ENCODE assay signal across 8 cellular contexts in genomic region chr15:78067328-78068241, GRCh38. TPM values are rescaled to one million over a fixed set of nuclear protein-coding genes. Genes with fewer than 3 reads are reported as not detected.
DNase-seq lines count a peak whose midpoint lies in the region; ATAC-seq and TF ChIP-seq lines count a peak whose summit lies in the region.

No MANE protein-coding gene starts in this region.

- TF ChIP-seq CTCF in Calu3 (IDR thresholded peaks at IDR 0.05; ENCODE audit: unreplicated experiment) (no peak), brain microvascular endothelial cell (IDR thresholded peaks at IDR 0.05; ENCODE audit: low read depth, low read length, missing control alignments) (no peak), parathyroid adenoma (IDR thresholded peaks at IDR 0.05) (no peak)

- no peak for ATAC-seq in HG03432 (IDR thresholded peaks at IDR 0.05; ENCODE audit: unreplicated experiment)

- no peak overlapping the region for H3K9ac ChIP-seq in parathyroid adenoma

- no peaks in the 10 kb centered on the region for H3K36me3 ChIP-seq in brain microvascular endothelial cell (replicated peaks)
- no peaks in the 10 kb centered on the region for H3K36me3 ChIP-seq in parathyroid adenoma (ENCODE audit: control insufficient read depth, insufficient read depth, low read length)

- no peaks in the 10 kb centered on the region for H3K36me3 Mint-ChIP-seq in Calu3 (ENCODE audit: insufficient read depth, unreplicated experiment)

- H3K9me3 Mint-ChIP-seq in Calu3 (ENCODE audit: low read depth, unreplicated experiment) = no peaks in the 10 kb centered on the region

- H3K27ac Mint-ChIP-seq in Calu3 (ENCODE audit: unreplicated experiment) = no peak overlapping the region

- intact Hi-C loops in Calu3 (cut with micrococcal nuclease; ENCODE audit: unreplicated experiment) = loop anchor here (5.0 kb wide), 1 partner anchor 60 kb away; no protein-coding TSS in a partner anchor

- in situ Hi-C loops in brain microvascular endothelial cell (cut with HindIII; ENCODE audit: low pct_ligation_motif_present, low sequenced_read_pairs) = no loop called here

- H3K27ac ChIP-seq in brain microvascular endothelial cell = peak overlapping the region; percentile 90
- H3K27ac ChIP-seq in parathyroid adenoma = peak overlapping the region; percentile 64

- H3K4me3 Mint-ChIP-seq in Calu3 (ENCODE audit: low read depth, unreplicated experiment) = peak overlapping the region; percentile 13

- H3K4me1 Mint-ChIP-seq in Calu3 (ENCODE audit: low read depth, unreplicated experiment) = peaks cover 7% of the 10 kb centered on the region

- no peak for DNase-seq in Calu3
- DNase-seq in NAMALWA (ENCODE audit: low spot score) = peak; percentile 37
- no peak for DNase-seq in brain microvascular endothelial cell
- no peak for DNase-seq in DMS153 treated with DMSO at 0.1 percent for 48 hours (lab: John Stamatoyannopoulos, UW; ENCODE audit: unreplicated experiment)
- no peak for DNase-seq in NCI-H2227 treated with DMSO at 0.1 percent for 48 hours (lab: John Stamatoyannopoulos, UW)
- DNase-seq in cerebellar cortex (ENCODE audit: low spot score) = no peak

- H3K27me3 Mint-ChIP-seq in Calu3 (ENCODE audit: unreplicated experiment) = no peaks in the 10 kb centered on the region

- H3K4me3 ChIP-seq in brain microvascular endothelial cell (ENCODE audit: low read depth, low read length) (no peak overlapping the region), parathyroid adenoma (ENCODE audit: low read depth, low read length) (no peak overlapping the region)

- BruUV-seq in Calu3 (replicated peaks; lab: Mats Ljungman, UMichigan) = no TSS peak

- H3K79me2 ChIP-seq in parathyroid adenoma = peaks cover 10% of the 10 kb centered on the region

- peak overlapping the region; percentile 33 for H3K4me2 ChIP-seq in parathyroid adenoma (ENCODE audit: low read length)

- H2AFZ ChIP-seq in parathyroid adenoma = no peak overlapping the region

- peaks cover 52% of the 10 kb centered on the region for H3K4me1 ChIP-seq in parathyroid adenoma

- no peaks in the 10 kb centered on the region for H3K9me3 ChIP-seq in parathyroid adenoma (ENCODE audit: control insufficient read depth, low read length)

- CTCF ChIA-PET in Calu3 (lab: Charles Lee) = interaction anchor here (0.6 to 1.7 kb wide), 4 partner anchors 11 to 58 kb away, joined by 4 to 6 read pairs (median 4); no protein-coding TSS in a partner anchor

- H3K27me3 ChIP-seq in brain microvascular endothelial cell (replicated peaks) (no peaks in the 10 kb centered on the region), parathyroid adenoma (ENCODE audit: control insufficient read depth, insufficient read depth, low read length) (no peaks in the 10 kb centered on the region)

RNA-seq across cellular contexts. Expression of gene TBC1D2B, which starts 9.9 kb away (rescaled TPM):
- 50.0 and 52.8 TPM in 2 replicates for total RNA-seq in Calu3 (2022)

RNA-seq across cellular contexts. Expression of gene SH2D7, which starts 24.8 kb away (rescaled TPM):
- total RNA-seq in Calu3 (2022) = not detected in 2 replicates
